26 cellular contexts compared by ENCODE assay signal in the genomic region with DNA sequence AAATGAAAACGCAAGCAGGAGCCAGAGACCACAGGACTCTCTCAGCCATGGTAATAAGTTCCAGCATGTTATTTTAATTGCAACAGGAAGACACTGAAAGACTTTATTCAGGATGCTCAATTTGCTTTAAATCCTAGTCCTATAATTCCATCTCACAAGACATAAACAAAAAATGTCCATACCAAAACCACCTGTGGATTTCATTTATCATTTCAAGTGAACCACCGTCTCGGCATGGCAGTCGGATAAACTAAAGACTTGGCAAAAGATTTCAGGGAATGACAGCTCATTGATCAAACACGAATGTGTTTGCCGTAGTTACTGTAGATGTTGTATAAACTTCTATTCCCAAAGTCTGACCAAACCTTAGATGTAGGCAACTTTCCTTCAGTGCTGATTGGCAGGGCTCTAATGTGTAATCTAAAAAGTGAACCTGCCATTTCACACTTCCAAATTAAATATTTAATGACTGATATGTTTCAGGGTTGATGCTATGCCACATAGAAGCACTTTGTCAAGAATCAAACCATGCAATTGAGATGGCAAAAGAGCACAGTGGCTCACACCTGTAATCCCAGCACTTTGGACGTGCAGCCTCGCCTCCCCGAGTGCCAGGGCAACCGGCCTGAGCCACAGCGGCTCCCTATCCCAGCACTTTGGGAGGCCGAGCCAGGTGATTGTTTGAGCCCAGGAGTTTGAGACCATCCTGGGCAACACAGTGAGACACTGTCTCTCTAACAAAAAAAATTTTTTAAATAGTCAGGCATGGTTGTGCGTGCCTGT.
"Had no signal": no experiment of that assay in that cellular context is flagged by ENCODE, and none has a peak within 500 bp of the region (broad histone marks: within the 10 kb centered on the region; RNA-seq: fewer than 3 reads in every experiment).

No MANE protein-coding gene starts in this region.

- H3K27ac ChIP-seq: ascending aorta, Peyer's patch, SJSA1 had no signal

- H3K4me3 ChIP-seq: ascending aorta, K562, Peyer's patch, SJSA1 had no signal

- H3K36me3 ChIP-seq: ascending aorta, Peyer's patch, SJSA1 had no signal

- FAIRE-seq: bronchial epithelial cell, K562 had no signal

- H3K9me3 ChIP-seq: ascending aorta, Peyer's patch, SJSA1 had no signal

- DNase-seq: activated CD4-positive, alpha-beta T cell treated with anti-CD3 and anti-CD28 coated beads for 48 hours; activated CD4-positive, alpha-beta T cell treated with anti-CD3 and anti-CD28 coated beads, Interleukin-2, amount 50 U/mL, for 4 hours; activated CD4-positive, CD25-positive, alpha-beta regulatory T cell treated with anti-CD3 and anti-CD28 coated beads, Interleukin-2, amount 50 U/mL, for 72 hours; activated CD8-positive, alpha-beta memory T cell treated with anti-CD3 and anti-CD28 coated beads, Interleukin-2, amount 50 U/mL, for 48 hours; activated CD8-positive, alpha-beta T cell treated with anti-CD3 and anti-CD28 coated beads, Interleukin-2, amount 10 ng/mL, durations not matched to agents 7 days and 5 days; activated naive CD8-positive, alpha-beta T cell treated with anti-CD3 and anti-CD28 coated beads, Interleukin-2, amount 50 U/mL, for 24 hours; activated T-cell treated with anti-CD3 and anti-CD28 coated beads, Interleukin-2, amount 50 U/mL, for 1 hour; amniotic stem cell; central memory CD4-positive, alpha-beta T cell; Karpas-422; MM.1S; NCI-H1105; NCI-H1436; NCI-H1694 treated with DMSO at 0.1 percent for 48 hours; NCI-H2029 treated with DMSO at 0.1 percent for 48 hours; NCI-H345; NCI-H510A; NCI-H526 treated with DMSO at 0.1 percent for 48 hours; NCI-H82; Peyer's patch; SHP77; SW 1271 had no signal

- H3K4me1 ChIP-seq: ascending aorta, Peyer's patch, SJSA1 had no signal

- H3K27me3 ChIP-seq: ascending aorta, Peyer's patch, SJSA1 had no signal
